ENCODE assay signal across 2 cellular contexts in genomic region chr4:6734165-6734786, GRCh38.
TF ChIP-seq lines count a peak whose summit lies in the region.

No MANE protein-coding gene starts in this region.

TF ChIP-seq in GM12878, 131 proteins besides CTCF, POLR2A, EP300 and RAD21:
- TF ChIP-seq NBN (IDR thresholded peaks at IDR 0.05), result no peak
- TF ChIP-seq STAT3 (IDR thresholded peaks at IDR 0.05; ENCODE audit: low read depth, low read length), result no peak
- no peak for TF ChIP-seq PAX5 (IDR thresholded peaks at IDR 0.05; ENCODE audit: borderline replicate concordance, low read depth, low read length)
- TF ChIP-seq CEBPZ (IDR thresholded peaks at IDR 0.05; ENCODE audit: low read depth, low read length), result no peak
- TF ChIP-seq RFX5 (IDR thresholded peaks at IDR 0.05; ENCODE audit: low read depth, low read length), result no peak
- TF ChIP-seq SREBF1 (IDR thresholded peaks at IDR 0.05; ENCODE audit: low read length), result no peak
- no peak for TF ChIP-seq RELB (IDR thresholded peaks at IDR 0.05; ENCODE audit: low read depth)
- TF ChIP-seq STAT1 (conservative IDR thresholded peaks at IDR 0.05), result no peak
- no peak for TF ChIP-seq TBL1XR1 (IDR thresholded peaks at IDR 0.05; ENCODE audit: low read depth, low read length)
- TF ChIP-seq SMARCA5 (IDR thresholded peaks at IDR 0.05), result no peak
- TF ChIP-seq IKZF2 (IDR thresholded peaks at IDR 0.05), result no peak
- no peak for TF ChIP-seq SUPT20H (IDR thresholded peaks at IDR 0.05; ENCODE audit: borderline replicate concordance, control insufficient read depth, low read depth, low read length)
- TF ChIP-seq RCOR1 (conservative IDR thresholded peaks at IDR 0.05; ENCODE audit: low read depth, low read length), result no peak
- no peak for TF ChIP-seq SIN3A (IDR thresholded peaks at IDR 0.05; ENCODE audit: low read depth, low read length)
- TF ChIP-seq E2F4 (IDR thresholded peaks at IDR 0.05; ENCODE audit: low read depth, low read length), result no peak
- no peak for TF ChIP-seq SUZ12 (IDR thresholded peaks at IDR 0.05; ENCODE audit: unreplicated experiment)
- no peak for TF ChIP-seq ELK1 (IDR thresholded peaks at IDR 0.05; ENCODE audit: low read depth, low read length)

TF ChIP-seq in liver, 16 proteins besides CTCF, POLR2A, EP300 and RAD21:
- TF ChIP-seq HNF4A (conservative IDR thresholded peaks at IDR 0.05) (no peak), HNF4G (IDR thresholded peaks at IDR 0.05) (no peak), GABPA (IDR thresholded peaks at IDR 0.05 in 1 of 2, conservative IDR thresholded peaks at IDR 0.05 in 1 of 2) (no peak), YY1 (IDR thresholded peaks at IDR 0.05) (no peak), EGR1 (IDR thresholded peaks at IDR 0.05; ENCODE audit: low read depth in 2 of 2) (no peak), TAF1 (conservative IDR thresholded peaks at IDR 0.05) (no peak), ATF3 (IDR thresholded peaks at IDR 0.05) (no peak), FOXA1 (IDR thresholded peaks at IDR 0.05) (no peak), NR2F2 (IDR thresholded peaks at IDR 0.05) (no peak), RXRA (IDR thresholded peaks at IDR 0.05) (no peak), FOXA2 (IDR thresholded peaks at IDR 0.05) (no peak), JUND (IDR thresholded peaks at IDR 0.05) (no peak), ZBTB33 (IDR thresholded peaks at IDR 0.05) (no peak), REST (IDR thresholded peaks at IDR 0.05) (no peak), MAX (IDR thresholded peaks at IDR 0.05) (no peak), SP1 (IDR thresholded peaks at IDR 0.05) (no peak)
